ENCODE assay signal across 9 cellular contexts in genomic region chr7:136405931-136406777, GRCh38.
DNase-seq lines count a peak whose midpoint lies in the region; ATAC-seq and TF ChIP-seq lines count a peak whose summit lies in the region.
"Had no signal": no experiment of that assay in that cellular context is flagged by ENCODE, and none has a peak within 500 bp of the region (broad histone marks: within the 10 kb centered on the region; RNA-seq: fewer than 3 reads in every experiment).

No MANE protein-coding gene starts in this region.

- CTCF ChIA-PET in OCI-LY7 (lab: Charles Lee; ENCODE audit: unreplicated experiment): interaction anchor here (0.5 to 1.0 kb wide), 2 partner anchors 110 to 1949 kb away, joined by 3 to 4 read pairs; no protein-coding TSS in a partner anchor

- no peaks in the 10 kb centered on the region for H3K79me2 ChIP-seq in OCI-LY7 (ENCODE audit: insufficient read depth, low read depth, low read length)

- H3K4me2 ChIP-seq in OCI-LY7 (ENCODE audit: low read length): peak overlapping the region; percentile 27

- TF ChIP-seq CTCF in OCI-LY7 (conservative IDR thresholded peaks at IDR 0.05; ENCODE audit: low read length): peak; percentile 87
- TF ChIP-seq CTCF in kidney epithelial cell (IDR thresholded peaks at IDR 0.05; ENCODE audit: insufficient read depth, low read length, poor library complexity, severe bottlenecking): peak; percentile 81

- no TSS peak for BruUV-seq in OCI-LY7 (replicated peaks; lab: Mats Ljungman, UMichigan)

- no peaks in the 10 kb centered on the region for H3K36me3 Mint-ChIP-seq in central memory CD8-positive, alpha-beta T cell (ENCODE audit: insufficient read depth)
- H3K36me3 Mint-ChIP-seq in stimulated activated effector memory CD8-positive, alpha-beta T cell treated with anti-CD3 and anti-CD28 coated beads, Interleukin-12 subunit alpha, Interleukin-12 subunit beta, amount 100 ng/mL, for 72 hours: no peaks in the 10 kb centered on the region
- H3K36me3 Mint-ChIP-seq: IgD-negative memory B cell had no signal

- peaks cover 5% of the 10 kb centered on the region for H3K9me3 Mint-ChIP-seq in central memory CD8-positive, alpha-beta T cell
- no peaks in the 10 kb centered on the region for H3K9me3 Mint-ChIP-seq in stimulated activated effector memory CD8-positive, alpha-beta T cell treated with anti-CD3 and anti-CD28 coated beads, Interleukin-12 subunit alpha, Interleukin-12 subunit beta, amount 100 ng/mL, for 72 hours
- H3K9me3 Mint-ChIP-seq: IgD-negative memory B cell had no signal

- H3K27ac Mint-ChIP-seq in central memory CD8-positive, alpha-beta T cell (ENCODE audit: low read depth): no peak overlapping the region
- no peak overlapping the region for H3K27ac Mint-ChIP-seq in stimulated activated effector memory CD8-positive, alpha-beta T cell treated with anti-CD3 and anti-CD28 coated beads, Interleukin-12 subunit alpha, Interleukin-12 subunit beta, amount 100 ng/mL, for 72 hours
- H3K27ac Mint-ChIP-seq: IgD-negative memory B cell had no signal

- POLR2A ChIA-PET in OCI-LY7 (lab: Charles Lee): interaction anchor here (3.4 kb wide), 1 partner anchor 15 kb away, joined by 17 read pairs; no protein-coding TSS in a partner anchor

- intact Hi-C loops in Right ventricle myocardium inferior (cut with DNase I) (loop anchor here (5.0 to 10.0 kb wide), 3 partner anchors 459 to 1186 kb away; partner anchors contain the start of gene CHRM2), cardiac septum (cut with DNase I) (loop anchor here (10.0 kb wide), 1 partner anchor 689 kb away; no protein-coding TSS in a partner anchor), OCI-LY7 (cut with micrococcal nuclease; ENCODE audit: unreplicated experiment) (loop anchor here (1.0 kb wide), 1 partner anchor 111 kb away; no protein-coding TSS in a partner anchor)

- H3K27ac ChIP-seq in HUES64 (ENCODE audit: low read depth, low read length) (no peak overlapping the region), OCI-LY7 (ENCODE audit: low read depth, low read length, poor library complexity, severe bottlenecking) (no peak overlapping the region)

- H3K4me3 ChIP-seq in HUES64 (ENCODE audit: low read length) (peak overlapping the region; percentile 43; the same call in 1 of the 2 replicates), OCI-LY7 (ENCODE audit: low read depth, low read length, poor library complexity, severe bottlenecking) (no peak overlapping the region), kidney epithelial cell (ENCODE audit: low read depth, low read length) (no peak overlapping the region)

- H4K20me1 ChIP-seq in OCI-LY7 (ENCODE audit: insufficient read depth, low read length): no peaks in the 10 kb centered on the region

- H3K27me3 ChIP-seq in HUES64 (ENCODE audit: insufficient read depth, low read length) (peaks cover 11% of the 10 kb centered on the region; the same call in 1 of the 2 replicates), kidney epithelial cell (ENCODE audit: control insufficient read depth, insufficient read depth, low read length) (no peaks in the 10 kb centered on the region)

- ATAC-seq in Right ventricle myocardium inferior: peak; percentile 63
- peak; percentile 95 for ATAC-seq in GM21786 (IDR thresholded peaks at IDR 0.05; ENCODE audit: unreplicated experiment)
- peak; percentile 36 for ATAC-seq in central memory CD8-positive, alpha-beta T cell (replicated peaks; ENCODE audit: extremely low read depth, poor library complexity, severe bottlenecking)
- ATAC-seq in stimulated activated effector memory CD8-positive, alpha-beta T cell treated with anti-CD3 and anti-CD28 coated beads, Interleukin-12 subunit alpha, Interleukin-12 subunit beta, amount 100 ng/mL, for 72 hours: peak; percentile 76

- no peaks in the 10 kb centered on the region for H3K4me1 Mint-ChIP-seq in central memory CD8-positive, alpha-beta T cell
- no peaks in the 10 kb centered on the region for H3K4me1 Mint-ChIP-seq in stimulated activated effector memory CD8-positive, alpha-beta T cell treated with anti-CD3 and anti-CD28 coated beads, Interleukin-12 subunit alpha, Interleukin-12 subunit beta, amount 100 ng/mL, for 72 hours

- H3K9me3 ChIP-seq in HUES64 (ENCODE audit: insufficient read depth, low read depth, low read length): no peaks in the 10 kb centered on the region
- H3K9me3 ChIP-seq in OCI-LY7 (ENCODE audit: low read length): no peaks in the 10 kb centered on the region

- no peaks in the 10 kb centered on the region for H3K9me2 ChIP-seq in OCI-LY7 (ENCODE audit: insufficient read depth, low read length)

- H3K4me1 ChIP-seq in HUES64 (ENCODE audit: insufficient read depth, low read length) (peaks cover 4% of the 10 kb centered on the region; the same call in 1 of the 2 replicates), OCI-LY7 (ENCODE audit: insufficient read depth, low read length, poor library complexity, severe bottlenecking) (peaks cover 30% of the 10 kb centered on the region)

- H3K27me3 Mint-ChIP-seq in central memory CD8-positive, alpha-beta T cell: no peaks in the 10 kb centered on the region

- no peaks in the 10 kb centered on the region for H3K36me3 ChIP-seq in HUES64 (ENCODE audit: insufficient read depth, low read length)
- H3K36me3 ChIP-seq in OCI-LY7 (ENCODE audit: insufficient read depth, low read length): no peaks in the 10 kb centered on the region
- no peaks in the 10 kb centered on the region for H3K36me3 ChIP-seq in kidney epithelial cell (ENCODE audit: control insufficient read depth, insufficient read depth, low read length)

- DNase-seq in Right ventricle myocardium inferior (ENCODE audit: missing footprints): no peak
- no peak for DNase-seq in cardiac septum (ENCODE audit: low spot score)
- peak; percentile 82 for DNase-seq in OCI-LY7 (ENCODE audit: low spot score)
- DNase-seq in central memory CD8-positive, alpha-beta T cell (ENCODE audit: low spot score in 2 of 2): no peak
- peak; percentile 18 for DNase-seq in kidney epithelial cell (ENCODE audit: low read depth)
- no peak for DNase-seq in stimulated activated effector memory CD8-positive, alpha-beta T cell treated with anti-CD3 and anti-CD28 coated beads, Interleukin-12 subunit alpha, Interleukin-12 subunit beta, amount 100 ng/mL, for 72 hours (ENCODE audit: low spot score in 2 of 2)

- 34% methylated on average over 15 of the region's 17 CpGs for WGBS in HUES64

- no peak overlapping the region for H3K4me3 Mint-ChIP-seq in central memory CD8-positive, alpha-beta T cell
- H3K4me3 Mint-ChIP-seq in stimulated activated effector memory CD8-positive, alpha-beta T cell treated with anti-CD3 and anti-CD28 coated beads, Interleukin-12 subunit alpha, Interleukin-12 subunit beta, amount 100 ng/mL, for 72 hours: no peak overlapping the region
- H3K4me3 Mint-ChIP-seq: IgD-negative memory B cell had no signal

- peak overlapping the region; percentile 90 for H2AFZ ChIP-seq in OCI-LY7 (ENCODE audit: low read length)

- peak overlapping the region; percentile 46; the same call in 1 of the 2 replicates for H3K9ac ChIP-seq in HUES64 (ENCODE audit: low read depth, low read length)

Comparison
In these comparisons a context has a peak if more than half of its experiments do, and no peak if none do; other contexts are left out.
1. ATAC-seq: peak in every context shown above with its lines; median percentile 95 in GM21786; 76 in stimulated activated effector memory CD8-positive, alpha-beta T cell treated with anti-CD3 and anti-CD28 coated beads, Interleukin-12 subunit alpha, Interleukin-12 subunit beta, amount 100 ng/mL, for 72 hours; 63 in Right ventricle myocardium inferior; 36 in central memory CD8-positive, alpha-beta T cell.
2. DNase-seq: peak in OCI-LY7 (single experiment) and kidney epithelial cell (single experiment); none in Right ventricle myocardium inferior (single experiment), cardiac septum (single experiment), central memory CD8-positive, alpha-beta T cell (0 of 2) and stimulated activated effector memory CD8-positive, alpha-beta T cell treated with anti-CD3 and anti-CD28 coated beads, Interleukin-12 subunit alpha, Interleukin-12 subunit beta, amount 100 ng/mL, for 72 hours (0 of 2).